1 cellular context compared by ENCODE assay signal in the genomic region with DNA sequence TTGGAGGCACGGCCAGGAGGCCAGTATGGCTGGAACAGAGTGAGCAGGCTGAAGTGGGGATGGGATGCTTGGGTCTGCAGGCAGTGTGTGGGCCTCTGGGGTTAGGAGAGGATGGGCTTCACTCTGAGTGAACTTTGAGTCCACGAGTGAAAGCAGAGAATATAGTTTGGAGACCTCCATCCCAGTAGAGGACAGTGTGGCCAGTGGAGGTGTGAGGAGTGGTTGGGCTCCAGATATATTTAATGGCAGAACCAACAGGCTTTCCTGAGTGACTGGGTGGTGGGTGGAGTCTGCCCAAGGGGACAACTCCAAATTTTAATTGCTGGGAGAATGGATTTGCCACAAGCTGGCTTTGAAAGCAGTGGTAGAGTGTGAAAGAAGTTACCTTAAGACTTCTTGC.
TF ChIP-seq lines count a peak whose summit lies in the region.

No MANE protein-coding gene starts in this region.

TF ChIP-seq in K562, 482 proteins besides CTCF, POLR2A, EP300 and RAD21:
- TF ChIP-seq BHLHE40 (IDR thresholded peaks at IDR 0.05; ENCODE audit: low read length), result no peak
- no peak for TF ChIP-seq ZNF282 (CRISPR knock-in tag; IDR thresholded peaks at IDR 0.05)
- TF ChIP-seq, protein P1, sequence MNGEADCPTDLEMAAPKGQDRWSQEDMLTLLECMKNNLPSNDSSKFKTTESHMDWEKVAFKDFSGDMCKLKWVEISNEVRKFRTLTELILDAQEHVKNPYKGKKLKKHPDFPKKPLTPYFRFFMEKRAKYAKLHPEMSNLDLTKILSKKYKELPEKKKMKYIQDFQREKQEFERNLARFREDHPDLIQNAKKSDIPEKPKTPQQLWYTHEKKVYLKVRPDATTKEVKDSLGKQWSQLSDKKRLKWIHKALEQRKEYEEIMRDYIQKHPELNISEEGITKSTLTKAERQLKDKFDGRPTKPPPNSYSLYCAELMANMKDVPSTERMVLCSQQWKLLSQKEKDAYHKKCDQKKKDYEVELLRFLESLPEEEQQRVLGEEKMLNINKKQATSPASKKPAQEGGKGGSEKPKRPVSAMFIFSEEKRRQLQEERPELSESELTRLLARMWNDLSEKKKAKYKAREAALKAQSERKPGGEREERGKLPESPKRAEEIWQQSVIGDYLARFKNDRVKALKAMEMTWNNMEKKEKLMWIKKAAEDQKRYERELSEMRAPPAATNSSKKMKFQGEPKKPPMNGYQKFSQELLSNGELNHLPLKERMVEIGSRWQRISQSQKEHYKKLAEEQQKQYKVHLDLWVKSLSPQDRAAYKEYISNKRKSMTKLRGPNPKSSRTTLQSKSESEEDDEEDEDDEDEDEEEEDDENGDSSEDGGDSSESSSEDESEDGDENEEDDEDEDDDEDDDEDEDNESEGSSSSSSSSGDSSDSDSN (IDR thresholded peaks at IDR 0.05; ENCODE audit: borderline replicate concordance in 1 of 2, low read depth in 2 of 2, low read length in 2 of 2), result no peak
- TF ChIP-seq PHTF2 (CRISPR knock-in tag; IDR thresholded peaks at IDR 0.05), result no peak
- TF ChIP-seq RFX5 (IDR thresholded peaks at IDR 0.05; ENCODE audit: low read depth, low read length), result no peak
- no peak for TF ChIP-seq CC2D1A (IDR thresholded peaks at IDR 0.05)
- TF ChIP-seq SRSF1 (IDR thresholded peaks at IDR 0.05; ENCODE audit: low read depth, low read length), result no peak
- TF ChIP-seq ZKSCAN3 (CRISPR knock-in tag; IDR thresholded peaks at IDR 0.05), result no peak
- TF ChIP-seq PYGO2 (tag; IDR thresholded peaks at IDR 0.05), result no peak
- TF ChIP-seq ASH1L (IDR thresholded peaks at IDR 0.05; ENCODE audit: borderline replicate concordance, low read depth, partially characterized antibody), result no peak
